ENCODE assay signal across 1 cellular context in genomic region chr7:1529383-1530116, GRCh38.
TF ChIP-seq lines count a peak whose summit lies in the region.

No MANE protein-coding gene starts in this region.

TF ChIP-seq in SK-N-SH treated with all-trans-retinoic acid at 6 μM for 48 hours, 23 proteins besides CTCF, POLR2A, EP300 and RAD21 (continued from another document):
- TF ChIP-seq PATZ1 (CRISPR knock-in tag; IDR thresholded peaks at IDR 0.05; ENCODE audit: borderline replicate concordance): no peak
- no peak for TF ChIP-seq ZNF70 (CRISPR knock-in tag; IDR thresholded peaks at IDR 0.05)
- TF ChIP-seq SNAI2 (CRISPR knock-in tag; IDR thresholded peaks at IDR 0.05): no peak
- TF ChIP-seq ZC3H10 (CRISPR knock-in tag; IDR thresholded peaks at IDR 0.05): no peak
- TF ChIP-seq ESRRG (CRISPR knock-in tag; IDR thresholded peaks at IDR 0.05): no peak
- TF ChIP-seq GLIS3 (CRISPR knock-in tag; IDR thresholded peaks at IDR 0.05): no peak
- no peak for TF ChIP-seq RARB (CRISPR knock-in tag; IDR thresholded peaks at IDR 0.05)
TF ChIP-seq in SK-N-SH treated with all-trans-retinoic acid at 6 μM for 48 hours: peak in this region for 0.
